Comparison of ENCODE assay signal across 8 cellular contexts in genomic region chr14:96038558-96038919, GRCh38. TPM values are rescaled to one million over a fixed set of nuclear protein-coding genes. Genes with fewer than 3 reads are reported as not detected.
DNase-seq lines count a peak whose midpoint lies in the region; ATAC-seq and TF ChIP-seq lines count a peak whose summit lies in the region.

No MANE protein-coding gene starts in this region.

- H3K4me3 ChIP-seq in tibial artery, result peak overlapping the region; percentile 71 to 83

- CTCF ChIA-PET in activated B cell treated with CpG ODN at 0.5 μM for 24 hours (lab: Charles Lee), result no interaction called here

- H3K27ac Mint-ChIP-seq in activated B cell treated with CpG ODN at 0.5 μM for 24 hours, result no peak overlapping the region
- no peak overlapping the region for H3K27ac Mint-ChIP-seq in immature natural killer cell

- peak; percentile 1 for DNase-seq in activated T-cell treated with anti-CD3 and anti-CD28 coated beads for 48 hours (ENCODE audit: low read depth)
- DNase-seq in activated T-cell treated with anti-CD3 and anti-CD28 coated beads for 4 hours, result no peak
- DNase-seq in activated B cell treated with CpG ODN at 0.5 μM for 24 hours, result no peak
- DNase-seq in immature natural killer cell, result no peak
- no peak for DNase-seq in tibial artery
- DNase-seq in nucleus accumbens (lab: John Stamatoyannopoulos, UW), result no peak
- DNase-seq in central memory CD4-positive, alpha-beta T cell, result no peak

- peaks cover 50% of the 10 kb centered on the region for H3K27me3 Mint-ChIP-seq in activated B cell treated with CpG ODN at 0.5 μM for 24 hours
- peaks cover 11 to 28% (median 15%) of the 10 kb centered on the region in 3 donors for H3K27me3 Mint-ChIP-seq in immature natural killer cell (ENCODE audit: low read depth in 3 of 3)

- H3K9me3 ChIP-seq in tibial artery, result no peaks in the 10 kb centered on the region

- POLR2A ChIA-PET in activated B cell treated with CpG ODN at 0.5 μM for 24 hours (lab: Charles Lee), result no interaction called here

- peaks cover 18% of the 10 kb centered on the region for H3K4me1 Mint-ChIP-seq in activated B cell treated with CpG ODN at 0.5 μM for 24 hours
- peaks cover 14 to 17% of the 10 kb centered on the region in 2 donors for H3K4me1 Mint-ChIP-seq in immature natural killer cell

- no peaks in the 10 kb centered on the region for H3K9me3 Mint-ChIP-seq in activated B cell treated with CpG ODN at 0.5 μM for 24 hours
- no peaks in the 10 kb centered on the region for H3K9me3 Mint-ChIP-seq in immature natural killer cell

- peak overlapping the region; percentile 62 for H3K4me3 Mint-ChIP-seq in activated B cell treated with CpG ODN at 0.5 μM for 24 hours
- H3K4me3 Mint-ChIP-seq in immature natural killer cell, result peak overlapping the region in 4 of 5 donors; percentile 13 to 55 (median 32)

- peak overlapping the region; percentile 92 to 94 for H3K27ac ChIP-seq in tibial artery

- intact Hi-C loops in activated B cell treated with CpG ODN at 0.5 μM for 24 hours (cut with micrococcal nuclease), result no loop called here
- intact Hi-C loops in tibial artery (cut with DNase I; ENCODE audit: low total_unique reads), result no loop called here

- H3K36me3 ChIP-seq in tibial artery, result no peaks in the 10 kb centered on the region

- H3K4me1 ChIP-seq in tibial artery, result peaks cover 5 to 41% (median 32%) of the 10 kb centered on the region in 4 donors

- TF ChIP-seq CTCF in activated B cell treated with CpG ODN at 0.5 μM for 24 hours (IDR thresholded peaks at IDR 0.05) (no peak), tibial artery (IDR thresholded peaks at IDR 0.05) (no peak)

- ATAC-seq in activated B cell treated with CpG ODN at 0.5 μM for 24 hours (ENCODE audit: low read depth) (peak; percentile 26), HG03175 (IDR thresholded peaks at IDR 0.05; ENCODE audit: unreplicated experiment) (no peak)

- H3K36me3 Mint-ChIP-seq in activated B cell treated with CpG ODN at 0.5 μM for 24 hours (ENCODE audit: low read depth) (no peaks in the 10 kb centered on the region), immature natural killer cell (peaks cover 0 to 3% (median 0%) of the 10 kb centered on the region in 3 donors)

- no peaks in the 10 kb centered on the region for H3K27me3 ChIP-seq in tibial artery

RNA-seq across cellular contexts. Expression of gene C14orf132, which starts 0.6 kb away (rescaled TPM):
- total RNA-seq in activated B cell treated with CpG ODN at 0.5 μM for 24 hours, result 0.05 and 0.16 TPM in 2 replicates
- polyA plus RNA-seq in immature natural killer cell, result not detected
